8 cellular contexts compared by ENCODE assay signal in genomic region chr19:43764684-43765083, GRCh38. TPM values are rescaled to one million over a fixed set of nuclear protein-coding genes. Genes with fewer than 3 reads are reported as not detected.
A peak's percentile ranks its signal among the peaks of the same experiment; 100 is the strongest.
DNase-seq lines count a peak whose midpoint lies in the region; ATAC-seq, FAIRE-seq and TF ChIP-seq lines count a peak whose summit lies in the region.
"Not testable (repeated sequence)": the region's sequence is repeated elsewhere in the genome, so short reads cannot be mapped to it uniquely, and the experiment has no call there.
"Had no signal": no experiment of that assay in that cellular context is flagged by ENCODE, and none has a peak within 500 bp of the region (broad histone marks: within the 10 kb centered on the region; RNA-seq: fewer than 3 reads in every experiment).

No MANE protein-coding gene starts in this region.

- peak overlapping the region; percentile 49 for H3K9ac ChIP-seq in astrocyte (ENCODE audit: low read length)
- H3K9ac ChIP-seq in skeletal muscle tissue (ENCODE audit: low read depth in 1 of 3, low read length in 3 of 3): peak overlapping the region in 1 of 3 donors; percentile 50

- CTCF ChIA-PET in PC-9 (lab: Charles Lee): interaction anchor here (0.6 to 1.3 kb wide), 3 partner anchors 12 to 96 kb away, joined by 3 to 4 read pairs (median 3); no protein-coding TSS in a partner anchor
- CTCF ChIA-PET in activated CD8-positive, alpha-beta T cell treated with anti-CD3 and anti-CD28 coated beads for 36 hours (lab: Charles Lee): interaction anchor here (1.0 to 5.0 kb wide), 6 partner anchors 10 to 170 kb away, joined by 5 to 122 read pairs (median 22); partner anchors contain the start of genes KCNN4, PLAUR and SMG9

- H3K4me1 Mint-ChIP-seq in activated CD8-positive, alpha-beta T cell treated with anti-CD3 and anti-CD28 coated beads for 36 hours (ENCODE audit: low read depth): peaks cover 67% of the 10 kb centered on the region
- H3K4me1 Mint-ChIP-seq in astrocyte (ENCODE audit: low read depth, unreplicated experiment): peaks cover 32% of the 10 kb centered on the region
- peaks cover 45% of the 10 kb centered on the region for H3K4me1 Mint-ChIP-seq in memory B cell

- H2AFZ ChIP-seq in PC-9; astrocyte (ENCODE audit: low read depth, low read length): not testable (repeated sequence)

- peaks cover 61% of the 10 kb centered on the region for H3F3A ChIP-seq in PC-9 (ENCODE audit: insufficient read depth, low read depth)

- WGBS in esophagus squamous epithelium, 2 donors: 42 to 46% methylated on average over 4 to 6 of the region's 8 CpGs

- not testable (repeated sequence) for H4K20me1 ChIP-seq in PC-9 (ENCODE audit: insufficient read depth); astrocyte (ENCODE audit: insufficient read depth, low read length)

- intact Hi-C loops in PC-9 (cut with micrococcal nuclease; ENCODE audit: unreplicated experiment): loop anchor here (1.0 to 2.0 kb wide), 2 partner anchors 13 to 20 kb away; no protein-coding TSS in a partner anchor
- intact Hi-C loops in activated CD8-positive, alpha-beta T cell treated with anti-CD3 and anti-CD28 coated beads for 36 hours (cut with micrococcal nuclease): loop anchor here (2.0 kb wide), 1 partner anchor 16 kb away; the partner anchor contains the start of gene KCNN4
- intact Hi-C loops in esophagus squamous epithelium (cut with DNase I): not testable (repeated sequence)

- H3K27ac Mint-ChIP-seq in activated CD8-positive, alpha-beta T cell treated with anti-CD3 and anti-CD28 coated beads for 36 hours: peak overlapping the region; percentile 95
- H3K27ac Mint-ChIP-seq in astrocyte (ENCODE audit: unreplicated experiment) (peak overlapping the region; percentile 93), memory B cell (peak overlapping the region; percentile 88)

- not testable (repeated sequence) for H3K36me3 ChIP-seq in PC-9 (ENCODE audit: low read depth); astrocyte (ENCODE audit: insufficient read depth, low read length); esophagus squamous epithelium; skeletal muscle tissue (ENCODE audit: control insufficient read depth in 3 of 3, insufficient read depth in 3 of 3, low read length in 3 of 3)

- H3K9me3 Mint-ChIP-seq in activated CD8-positive, alpha-beta T cell treated with anti-CD3 and anti-CD28 coated beads for 36 hours; astrocyte (ENCODE audit: unreplicated experiment); memory B cell: not testable (repeated sequence)

- H3K27ac ChIP-seq in PC-9: peak overlapping the region; percentile 88
- H3K27ac ChIP-seq in astrocyte (ENCODE audit: low read depth, low read length): peak overlapping the region; percentile 78
- peak overlapping the region; percentile 64 to 89 (median 77) for H3K27ac ChIP-seq in esophagus squamous epithelium
- H3K27ac ChIP-seq in skeletal muscle tissue (ENCODE audit: low read depth, low read length): peak overlapping the region; percentile 52

- ATAC-seq in activated CD8-positive, alpha-beta T cell treated with anti-CD3 and anti-CD28 coated beads for 36 hours; memory B cell (ENCODE audit: low read depth): not testable (repeated sequence)

- not testable (repeated sequence) for H3K9me2 ChIP-seq in PC-9 (ENCODE audit: insufficient read depth)

- not testable (repeated sequence) for H3K27me3 Mint-ChIP-seq in activated CD8-positive, alpha-beta T cell treated with anti-CD3 and anti-CD28 coated beads for 36 hours; astrocyte (ENCODE audit: low read depth, unreplicated experiment); memory B cell

- H3K27me3 ChIP-seq in PC-9 (ENCODE audit: insufficient read depth, low read depth); astrocyte (ENCODE audit: insufficient read depth, low read length); esophagus squamous epithelium; skeletal muscle tissue (ENCODE audit: control insufficient read depth in 3 of 3, insufficient read depth in 3 of 3, low read length in 3 of 3): not testable (repeated sequence)

- H3K9me3 ChIP-seq in PC-9 (ENCODE audit: insufficient read depth, low read depth); astrocyte (ENCODE audit: insufficient read depth, low read depth, low read length); esophagus squamous epithelium; skeletal muscle tissue (ENCODE audit: control insufficient read depth in 3 of 3, low read length in 3 of 3): not testable (repeated sequence)

- H3K4me3 ChIP-seq in GM12865 (ENCODE audit: low read depth, low read length) (peak overlapping the region; percentile 1), PC-9 (peak overlapping the region; percentile 6; the same call in 1 of the 2 replicates)
- not testable (repeated sequence) for H3K4me3 ChIP-seq in astrocyte (ENCODE audit: insufficient read depth, low read depth, low read length); esophagus squamous epithelium; skeletal muscle tissue (ENCODE audit: low read length in 3 of 3)

- not testable (repeated sequence) for H3K79me2 ChIP-seq in PC-9 (ENCODE audit: low read depth); astrocyte (ENCODE audit: insufficient read depth, low read length)

- H3K4me2 ChIP-seq in PC-9: peak overlapping the region; percentile 56
- H3K4me2 ChIP-seq in astrocyte (ENCODE audit: low read length): peak overlapping the region; percentile 55

- H3K4me1 ChIP-seq in PC-9 (replicated peaks; ENCODE audit: insufficient read depth): peaks cover 42% of the 10 kb centered on the region
- peaks cover 43% of the 10 kb centered on the region for H3K4me1 ChIP-seq in astrocyte (ENCODE audit: insufficient read depth, low read length)
- peaks cover 17 to 51% (median 29%) of the 10 kb centered on the region in 3 donors for H3K4me1 ChIP-seq in esophagus squamous epithelium
- peaks cover 0 to 18% (median 2%) of the 10 kb centered on the region in 3 donors for H3K4me1 ChIP-seq in skeletal muscle tissue (ENCODE audit: control insufficient read depth in 3 of 3, insufficient read depth in 3 of 3, low read length in 3 of 3)

- not testable (repeated sequence) for TF ChIP-seq CTCF in GM12865 (IDR thresholded peaks at IDR 0.05; ENCODE audit: insufficient read depth, low read depth, low read length, missing control alignments); PC-9 (conservative IDR thresholded peaks at IDR 0.05); activated CD8-positive, alpha-beta T cell treated with anti-CD3 and anti-CD28 coated beads for 36 hours (IDR thresholded peaks at IDR 0.05); astrocyte (IDR thresholded peaks at IDR 0.05; ENCODE audit: insufficient read depth, low read depth, low read length); esophagus squamous epithelium (IDR thresholded peaks at IDR 0.05)

- BruUV-seq in PC-9 (replicated peaks; lab: Mats Ljungman, UMichigan): TSS peak; percentile 24

- FAIRE-seq in astrocyte (lab: Jason Lieb, UNC): not testable (repeated sequence)

- DNase-seq in GM12865 (ENCODE audit: low read depth); PC-9; activated CD8-positive, alpha-beta T cell treated with anti-CD3 and anti-CD28 coated beads for 36 hours; astrocyte (ENCODE audit: low read depth); esophagus squamous epithelium (lab: John Stamatoyannopoulos, UW); memory B cell (ENCODE audit: low spot score in 2 of 2): not testable (repeated sequence)

- POLR2A ChIA-PET in PC-9 (lab: Charles Lee; ENCODE audit: unreplicated experiment): interaction anchor here (0.5 to 0.9 kb wide), 7 partner anchors 9 to 170 kb away, joined by 3 to 7 read pairs (median 5); partner anchors contain the start of gene SMG9
- POLR2A ChIA-PET in activated CD8-positive, alpha-beta T cell treated with anti-CD3 and anti-CD28 coated beads for 36 hours (lab: Charles Lee): interaction anchor here (1.2 to 11.4 kb wide), 6 partner anchors 10 to 96 kb away, joined by 3 to 147 read pairs (median 5); partner anchors contain the start of genes KCNN4 and SMG9

- peaks cover 49% of the 10 kb centered on the region for H3K36me3 Mint-ChIP-seq in activated CD8-positive, alpha-beta T cell treated with anti-CD3 and anti-CD28 coated beads for 36 hours (ENCODE audit: low read depth)
- H3K36me3 Mint-ChIP-seq in astrocyte (ENCODE audit: low read depth, unreplicated experiment): not testable (repeated sequence)
- H3K36me3 Mint-ChIP-seq in memory B cell: peaks cover 22% of the 10 kb centered on the region

- H3K4me3 Mint-ChIP-seq in activated CD8-positive, alpha-beta T cell treated with anti-CD3 and anti-CD28 coated beads for 36 hours: peak overlapping the region; percentile 43
- peak overlapping the region; percentile 29 for H3K4me3 Mint-ChIP-seq in astrocyte (ENCODE audit: unreplicated experiment)
- peak overlapping the region; percentile 12 for H3K4me3 Mint-ChIP-seq in memory B cell

- not testable (repeated sequence) for TF ChIP-seq POLR2A in esophagus squamous epithelium (IDR thresholded peaks at IDR 0.05)

RNA-seq across cellular contexts. Expression of gene SMG9, which starts 9.9 kb away (rescaled TPM):
- total RNA-seq in PC-9 (2021): 76.8 and 84.1 TPM in 2 replicates
- total RNA-seq in activated CD8-positive, alpha-beta T cell treated with anti-CD3 and anti-CD28 coated beads for 36 hours: 10 to 100 TPM; 48.9 to 53.1 TPM
- total RNA-seq in astrocyte: 35.0 and 37.0 TPM in 2 replicates
- 10 to 100 TPM; 16.0 to 22.7 (median 21.1) TPM for total RNA-seq in esophagus squamous epithelium
- total RNA-seq in skeletal muscle tissue: 6.3 TPM

RNA-seq across cellular contexts. Expression of gene KCNN4, which starts 16.1 kb away (rescaled TPM):
- 92.4 and 92.7 TPM in 2 replicates for total RNA-seq in PC-9 (2021)
- total RNA-seq in activated CD8-positive, alpha-beta T cell treated with anti-CD3 and anti-CD28 coated beads for 36 hours: 10 to 100 TPM; 49.5 to 49.6 TPM
- 2.6 and 3.6 TPM in 2 replicates for total RNA-seq in astrocyte
- total RNA-seq in esophagus squamous epithelium: 10 to 100 TPM in 1 of 4 donors, 1 to 10 TPM in 3; 3.2 to 16.9 (median 5.3) TPM
- total RNA-seq in skeletal muscle tissue: 1.0 TPM

RNA-seq across cellular contexts. Expression of gene LYPD5, which starts 37.6 kb away (rescaled TPM):
- total RNA-seq in PC-9 (2021): 2.6 and 2.9 TPM in 2 replicates
- under 1 TPM; 0.51 to 0.61 TPM for total RNA-seq in activated CD8-positive, alpha-beta T cell treated with anti-CD3 and anti-CD28 coated beads for 36 hours
- not detected in 2 replicates for total RNA-seq in astrocyte
- 10 to 100 TPM in 3 of 4 donors, 1 to 10 TPM in 1; 9.9 to 32.0 (median 22.4) TPM for total RNA-seq in esophagus squamous epithelium
- total RNA-seq in skeletal muscle tissue: not detected
- total RNA-seq: mononuclear cell had no signal

RNA-seq across cellular contexts. Expression of gene IRGC, which starts 48.8 kb away (rescaled TPM):
- not detected in 2 replicates for total RNA-seq in PC-9 (2021)
- not detected for total RNA-seq in activated CD8-positive, alpha-beta T cell treated with anti-CD3 and anti-CD28 coated beads for 36 hours
- not detected in 2 replicates for total RNA-seq in astrocyte
- not detected for total RNA-seq in esophagus squamous epithelium
- not detected for total RNA-seq in skeletal muscle tissue
- total RNA-seq: mononuclear cell had no signal
